ENCODE assay signal across 28 cellular contexts in genomic region chr4:132427125-132427524, GRCh38.
"Had no signal": no experiment of that assay in that cellular context is flagged by ENCODE, and none has a peak within 500 bp of the region (broad histone marks: within the 10 kb centered on the region; RNA-seq: fewer than 3 reads in every experiment).

No MANE protein-coding gene starts in this region.

- H3K27ac Mint-ChIP-seq: stimulated activated effector memory CD8-positive, alpha-beta T cell treated with anti-CD3 and anti-CD28 coated beads, Interleukin-12 subunit alpha, Interleukin-12 subunit beta, amount 100 ng/mL, for 72 hours; stimulated activated memory B cell treated with anti-CD40 and anti-IgM and Interleukin-4, amounts not matched to agents 10 μg/mL and 1 μg/mL and 100 μg/mL, for 72 hours; stimulated activated naive B cell treated with anti-CD40 and anti-IgM and Interleukin-4, amounts not matched to agents 10 μg/mL and 1 μg/mL and 100 μg/mL, for 72 hours; stimulated activated naive CD8-positive, alpha-beta T cell treated with anti-CD3 and anti-CD28 coated beads, Interleukin-15, amount 100 ng/mL, for 72 hours; stimulated activated naive CD8-positive, alpha-beta T cell treated with anti-CD3 and anti-CD28 coated beads, Interleukin-15, Interleukin-2, amounts not matched to agents 100 ng/mL and 50 ng/mL, for 24 hours; type B pancreatic cell had no signal

- H3K4me1 ChIP-seq: stomach, suprapubic skin, testis, thyroid gland, tibial artery, tibial nerve, transverse colon, upper lobe of left lung, upper lobe of right lung, uterus, vagina had no signal

- H3K4me1 Mint-ChIP-seq: stimulated activated effector memory CD8-positive, alpha-beta T cell treated with anti-CD3 and anti-CD28 coated beads, Interleukin-12 subunit alpha, Interleukin-12 subunit beta, amount 100 ng/mL, for 72 hours; stimulated activated memory B cell treated with anti-CD40 and anti-IgM and Interleukin-4, amounts not matched to agents 10 μg/mL and 1 μg/mL and 100 μg/mL, for 72 hours; stimulated activated naive B cell treated with anti-CD40 and anti-IgM and Interleukin-4, amounts not matched to agents 10 μg/mL and 1 μg/mL and 100 μg/mL, for 72 hours; stimulated activated naive CD8-positive, alpha-beta T cell treated with anti-CD3 and anti-CD28 coated beads, Interleukin-15, amount 100 ng/mL, for 72 hours had no signal

- H3K9me3 ChIP-seq: stomach, testis, thoracic aorta, thyroid gland, tibial artery, tibial nerve, transverse colon, upper lobe of left lung, upper lobe of right lung, uterus, vagina had no signal

- DNase-seq: stimulated activated CD4-positive, alpha-beta T cell treated with anti-CD3 and anti-CD28 coated beads, Interleukin-2, amount 100 ng/mL, for 48 hours; stimulated activated CD4-positive, alpha-beta T cell treated with anti-CD3 and anti-CD28 coated beads, Interleukin-4, amount 100 ng/mL, for 1 hour; stimulated activated CD4-positive, alpha-beta T cell treated with anti-CD3 and anti-CD28 coated beads, Interleukin-4, amount 100 ng/mL, for 24 hours; stimulated activated CD8-positive, alpha-beta memory T cell treated with anti-CD3 and anti-CD28 coated beads, Interleukin-4, amount 100 ng/mL, for 48 hours; stimulated activated naive B cell treated with anti-CD40 and anti-IgM and Interleukin-4, amounts not matched to agents 10 μg/mL and 1 μg/mL and 100 μg/mL, for 72 hours; stimulated activated naive CD4-positive, alpha-beta T cell; stimulated activated naive CD4-positive, alpha-beta T cell treated with Interleukin-2 at 50 U/mL for 16 hours; stimulated activated naive CD8-positive, alpha-beta T cell treated with anti-CD3 and anti-CD28 coated beads, Interleukin-15, amount 100 ng/mL, for 72 hours; stimulated activated naive CD8-positive, alpha-beta T cell treated with anti-CD3 and anti-CD28 coated beads, Interleukin-15, Interleukin-2, amounts not matched to agents 100 U/mL and 50 U/mL, for 24 hours; stomach; substantia nigra; testis; thyroid gland; tibial artery; transverse colon; trophoblast cell; upper lobe of left lung; upper lobe of right lung; uterus had no signal

- H3K4me3 ChIP-seq: stomach, suprapubic skin, testis, thoracic aorta, thyroid gland, tibial artery, tibial nerve, transverse colon, upper lobe of left lung, upper lobe of right lung, uterus, vagina had no signal

- H3K27ac ChIP-seq: stomach, suprapubic skin, testis, thoracic aorta, thyroid gland, tibial artery, tibial nerve, transverse colon, upper lobe of left lung, upper lobe of right lung, uterus, vagina had no signal

- FAIRE-seq: urothelium cell line had no signal

- H3K27me3 Mint-ChIP-seq: stimulated activated memory B cell treated with anti-CD40 and anti-IgM and Interleukin-4, amounts not matched to agents 10 μg/mL and 1 μg/mL and 100 μg/mL, for 72 hours; stimulated activated naive B cell treated with anti-CD40 and anti-IgM and Interleukin-4, amounts not matched to agents 10 μg/mL and 1 μg/mL and 100 μg/mL, for 72 hours; stimulated activated naive CD8-positive, alpha-beta T cell treated with anti-CD3 and anti-CD28 coated beads, Interleukin-15, amount 100 ng/mL, for 72 hours; stimulated activated naive CD8-positive, alpha-beta T cell treated with anti-CD3 and anti-CD28 coated beads, Interleukin-15, Interleukin-2, amounts not matched to agents 100 ng/mL and 50 ng/mL, for 24 hours; type B pancreatic cell had no signal

- H3K9me3 Mint-ChIP-seq: stimulated activated naive CD8-positive, alpha-beta T cell treated with anti-CD3 and anti-CD28 coated beads, Interleukin-15, Interleukin-2, amounts not matched to agents 100 ng/mL and 50 ng/mL, for 24 hours; type B pancreatic cell had no signal

- H3K36me3 Mint-ChIP-seq: stimulated activated effector memory CD8-positive, alpha-beta T cell treated with anti-CD3 and anti-CD28 coated beads, Interleukin-12 subunit alpha, Interleukin-12 subunit beta, amount 100 ng/mL, for 72 hours; stimulated activated memory B cell treated with anti-CD40 and anti-IgM and Interleukin-4, amounts not matched to agents 10 μg/mL and 1 μg/mL and 100 μg/mL, for 72 hours; stimulated activated naive B cell treated with anti-CD40 and anti-IgM and Interleukin-4, amounts not matched to agents 10 μg/mL and 1 μg/mL and 100 μg/mL, for 72 hours; type B pancreatic cell had no signal

- H3K36me3 ChIP-seq: stomach, suprapubic skin, thoracic aorta, thyroid gland, tibial artery, tibial nerve, transverse colon, upper lobe of left lung, upper lobe of right lung, uterus, vagina had no signal

- ATAC-seq: stimulated activated effector memory CD8-positive, alpha-beta T cell treated with anti-CD3 and anti-CD28 coated beads, Interleukin-12 subunit alpha, Interleukin-12 subunit beta, amount 100 ng/mL, for 72 hours; stimulated activated memory B cell treated with anti-CD40 and anti-IgM and Interleukin-4, amounts not matched to agents 10 μg/mL and 1 μg/mL and 100 μg/mL, for 72 hours; stimulated activated naive B cell treated with anti-CD40 and anti-IgM and Interleukin-4, amounts not matched to agents 10 μg/mL and 1 μg/mL and 100 μg/mL, for 72 hours; stimulated activated naive CD8-positive, alpha-beta T cell treated with anti-CD3 and anti-CD28 coated beads, Interleukin-15, amount 100 ng/mL, for 72 hours; stimulated activated naive CD8-positive, alpha-beta T cell treated with anti-CD3 and anti-CD28 coated beads, Interleukin-15, Interleukin-2, amounts not matched to agents 100 U/mL and 50 U/mL, for 24 hours; upper lobe of right lung had no signal

- H3K27me3 ChIP-seq: stomach, suprapubic skin, testis, thyroid gland, tibial artery, tibial nerve, transverse colon, upper lobe of left lung, upper lobe of right lung, uterus, vagina had no signal

- H3K4me3 Mint-ChIP-seq: stimulated activated effector memory CD8-positive, alpha-beta T cell treated with anti-CD3 and anti-CD28 coated beads, Interleukin-12 subunit alpha, Interleukin-12 subunit beta, amount 100 ng/mL, for 72 hours; stimulated activated memory B cell treated with anti-CD40 and anti-IgM and Interleukin-4, amounts not matched to agents 10 μg/mL and 1 μg/mL and 100 μg/mL, for 72 hours; stimulated activated naive B cell treated with anti-CD40 and anti-IgM and Interleukin-4, amounts not matched to agents 10 μg/mL and 1 μg/mL and 100 μg/mL, for 72 hours; stimulated activated naive CD8-positive, alpha-beta T cell treated with anti-CD3 and anti-CD28 coated beads, Interleukin-15, amount 100 ng/mL, for 72 hours; stimulated activated naive CD8-positive, alpha-beta T cell treated with anti-CD3 and anti-CD28 coated beads, Interleukin-15, Interleukin-2, amounts not matched to agents 100 ng/mL and 50 ng/mL, for 24 hours; type B pancreatic cell had no signal
